Comparison of ENCODE assay signal across 8 cellular contexts in the genomic region with DNA sequence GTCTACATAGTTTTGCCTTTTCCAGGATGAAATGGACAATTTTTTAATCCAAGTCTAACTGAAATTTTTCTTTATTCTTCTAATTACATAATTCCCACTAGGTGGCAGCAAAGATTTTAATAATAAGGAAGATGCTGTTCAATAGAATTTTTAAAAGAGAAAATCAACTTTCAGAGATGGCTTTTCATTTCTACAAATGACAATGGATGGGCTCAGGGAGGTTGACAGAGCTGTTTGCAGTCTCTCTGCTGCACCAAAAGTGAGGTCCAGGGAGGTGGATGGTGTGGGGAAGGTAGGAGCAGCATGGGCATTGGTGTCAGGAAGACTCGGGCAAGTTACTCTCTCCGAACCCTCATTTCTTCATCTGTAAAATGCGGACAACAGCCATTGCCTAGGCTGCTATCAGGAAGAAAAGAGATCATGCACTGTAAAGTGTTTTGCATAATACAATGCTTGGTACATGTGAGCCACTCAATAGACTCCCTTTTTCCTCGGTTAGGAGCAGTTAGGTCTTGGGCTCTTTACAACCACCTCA.
DNase-seq lines count a peak whose midpoint lies in the region; ATAC-seq and TF ChIP-seq lines count a peak whose summit lies in the region.

No MANE protein-coding gene starts in this region.

- H3K27me3 Mint-ChIP-seq in chondrocyte (ENCODE audit: low read depth), result no peaks in the 10 kb centered on the region
- H3K27me3 Mint-ChIP-seq in mesothelial cell of epicardium (ENCODE audit: low read depth), result no peaks in the 10 kb centered on the region

- H3K36me3 Mint-ChIP-seq in chondrocyte (ENCODE audit: low read depth) (no peaks in the 10 kb centered on the region), mesothelial cell of epicardium (no peaks in the 10 kb centered on the region)

- peak; percentile 47 for DNase-seq in NCI-H1436 (lab: John Stamatoyannopoulos, UW)
- DNase-seq in NCI-H1436 treated with DMSO at 0.1 percent for 48 hours (lab: John Stamatoyannopoulos, UW), result no peak
- peak; percentile 55 for DNase-seq in NCI-H345 treated with DMSO at 0.1 percent for 48 hours (lab: John Stamatoyannopoulos, UW; ENCODE audit: unreplicated experiment)
- DNase-seq in chondrocyte (ENCODE audit: low spot score), result no peak
- DNase-seq in mesothelial cell of epicardium (ENCODE audit: low spot score in 2 of 2, unreplicated experiment in 2 of 2), result no peak
- no peak for DNase-seq in stimulated activated CD4-positive, alpha-beta T cell treated with anti-CD3 and anti-CD28 coated beads, Interleukin-4, amount 100 ng/mL, for 24 hours
- DNase-seq in NCI-H128 (lab: John Stamatoyannopoulos, UW; ENCODE audit: unreplicated experiment), result no peak

- H3K27ac Mint-ChIP-seq in chondrocyte (ENCODE audit: unreplicated experiment) (no peak overlapping the region), mesothelial cell of epicardium (no peak overlapping the region)

- H3K4me3 Mint-ChIP-seq in chondrocyte (ENCODE audit: unreplicated experiment) (no peak overlapping the region), mesothelial cell of epicardium (no peak overlapping the region)

- peaks cover 6% of the 10 kb centered on the region for H3K4me1 Mint-ChIP-seq in chondrocyte (ENCODE audit: low read depth)
- peaks cover 2% of the 10 kb centered on the region for H3K4me1 Mint-ChIP-seq in mesothelial cell of epicardium

- ATAC-seq in HG03442 (IDR thresholded peaks at IDR 0.05; ENCODE audit: unreplicated experiment), result no peak

- no peaks in the 10 kb centered on the region for H3K9me3 Mint-ChIP-seq in chondrocyte (ENCODE audit: low read depth)
- no peaks in the 10 kb centered on the region for H3K9me3 Mint-ChIP-seq in mesothelial cell of epicardium

- peak; percentile 90 for TF ChIP-seq CTCF in chondrocyte (IDR thresholded peaks at IDR 0.05)
- TF ChIP-seq CTCF in mesothelial cell of epicardium (IDR thresholded peaks at IDR 0.05; ENCODE audit: unreplicated experiment), result peak; percentile 80

Comparison
In these comparisons a context has a peak if more than half of its experiments do, and no peak if none do; other contexts are left out.
1. DNase-seq: peak in NCI-H1436 (single experiment) and NCI-H345 treated with DMSO at 0.1 percent for 48 hours (single experiment); none in NCI-H1436 treated with DMSO at 0.1 percent for 48 hours (single experiment), chondrocyte (single experiment), mesothelial cell of epicardium (0 of 2), stimulated activated CD4-positive, alpha-beta T cell treated with anti-CD3 and anti-CD28 coated beads, Interleukin-4, amount 100 ng/mL, for 24 hours (single experiment) and NCI-H128 (single experiment).